Comparison of ENCODE assay signal across 16 cellular contexts in the genomic region with DNA sequence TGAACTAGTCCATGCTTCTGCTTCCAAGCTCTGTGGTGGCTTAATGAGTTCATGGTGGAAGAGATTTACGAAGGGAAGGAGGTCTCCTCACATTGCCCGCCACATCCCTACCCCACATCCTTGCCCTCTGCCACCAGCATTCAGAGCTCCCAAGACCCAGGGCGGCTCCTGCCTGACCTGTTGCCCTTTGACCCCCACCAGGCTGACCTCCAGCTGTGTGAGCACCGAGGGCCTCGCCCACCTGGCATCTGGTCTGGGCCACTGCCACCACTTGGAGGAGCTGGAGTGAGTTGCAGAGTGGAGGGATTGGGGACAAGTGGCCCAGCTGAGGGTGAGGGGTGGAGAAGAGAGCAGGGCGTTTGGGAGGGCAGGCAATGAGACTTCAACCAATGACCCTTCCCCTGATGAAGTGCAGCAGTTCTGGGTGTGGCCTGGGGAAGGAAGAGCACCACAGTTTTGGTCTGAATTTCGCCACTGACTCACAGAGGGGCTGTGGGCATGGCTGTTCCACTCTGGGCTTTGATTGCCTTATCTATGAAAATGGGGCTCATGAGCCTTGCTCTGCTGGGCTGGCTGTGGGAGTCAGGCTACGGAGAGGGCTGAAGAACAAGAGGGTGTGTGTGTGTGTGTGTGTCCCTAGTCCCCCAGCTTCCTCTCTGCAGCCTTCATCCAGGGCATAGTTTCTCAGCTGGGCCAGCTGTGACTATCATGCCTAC. TPM values are rescaled to one million over a fixed set of nuclear protein-coding genes. Genes with fewer than 3 reads are reported as not detected.
A peak's percentile ranks its signal among the peaks of the same experiment; 100 is the strongest.
DNase-seq lines count a peak whose midpoint lies in the region; ATAC-seq and TF ChIP-seq lines count a peak whose summit lies in the region.
"Had no signal": no experiment of that assay in that cellular context is flagged by ENCODE, and none has a peak within 500 bp of the region (broad histone marks: within the 10 kb centered on the region; RNA-seq: fewer than 3 reads in every experiment).

No MANE protein-coding gene starts in this region.

- H3K4me1 Mint-ChIP-seq in activated CD8-positive, alpha-beta T cell treated with anti-CD3 and anti-CD28 coated beads, Interleukin-2, amount 10 ng/mL, durations not matched to agents 7 days and 5 days (ENCODE audit: low read depth): peaks cover 37% of the 10 kb centered on the region
- peaks cover 26% of the 10 kb centered on the region for H3K4me1 Mint-ChIP-seq in memory B cell
- H3K4me1 Mint-ChIP-seq in H9: peaks cover 0 to 9% of the 10 kb centered on the region in 2 experiments; a peak in 1 of 4 replicates

- no peaks in the 10 kb centered on the region for H3K79me2 ChIP-seq in H9 (ENCODE audit: insufficient read depth, low read length)

- no peak overlapping the region for H2BK5ac ChIP-seq in H9 (ENCODE audit: insufficient read length, low read length)

- H3K23me2 ChIP-seq in H9 (ENCODE audit: insufficient read length, low read depth, low read length, poor library complexity, severe bottlenecking): no peaks in the 10 kb centered on the region

- no peak for ATAC-seq in activated CD8-positive, alpha-beta T cell treated with anti-CD3 and anti-CD28 coated beads, Interleukin-2, amount 10 ng/mL, durations not matched to agents 7 days and 5 days
- ATAC-seq in memory B cell (ENCODE audit: low read depth) (no peak), HG03565 (IDR thresholded peaks at IDR 0.05; ENCODE audit: unreplicated experiment) (no peak)
- ATAC-seq: right cardiac atrium, Right ventricle myocardium inferior had no signal

- no peak overlapping the region for H4K5ac ChIP-seq in H9 (ENCODE audit: insufficient read length, low read depth, low read length)

- no peaks in the 10 kb centered on the region for H3K79me1 ChIP-seq in H9 (ENCODE audit: insufficient read depth, low read depth, low read length, poor library complexity, severe bottlenecking)

- no CpG with 5 or more reads among the region's 8 CpGs for WGBS in H9 (ENCODE audit: extremely low coverage, insufficient read length, low lambda C conversion rate)

- H3K27ac Mint-ChIP-seq in activated CD8-positive, alpha-beta T cell treated with anti-CD3 and anti-CD28 coated beads, Interleukin-2, amount 10 ng/mL, durations not matched to agents 7 days and 5 days: peak overlapping the region; percentile 75
- H3K27ac Mint-ChIP-seq in memory B cell: peak overlapping the region; percentile 83
- no peak overlapping the region; a peak in 1 of 7 replicates for H3K27ac Mint-ChIP-seq in H9

- POLR2A ChIA-PET in activated CD8-positive, alpha-beta T cell treated with anti-CD3 and anti-CD28 coated beads, Interleukin-2, amount 10 ng/mL, durations not matched to agents 7 days and 5 days (lab: Charles Lee): interaction anchor here (0.5 to 1.1 kb wide), 2 partner anchors 39 to 62 kb away, joined by 3 read pairs; no protein-coding TSS in a partner anchor

- peak overlapping the region in 4 of 11 experiments; percentile 11 to 26 (median 15); a peak in 4 of 22 replicates for H3K27ac ChIP-seq in BLaER1 treated with 17β-estradiol and CSF1 and Interleukin-3, amounts not matched to agents 10 nM and 100 nM
- no peak overlapping the region for H3K27ac ChIP-seq in H9 (ENCODE audit: insufficient read length, low read depth, low read length)
- H3K27ac ChIP-seq: adrenal gland had no signal

- H3K9me3 Mint-ChIP-seq in activated CD8-positive, alpha-beta T cell treated with anti-CD3 and anti-CD28 coated beads, Interleukin-2, amount 10 ng/mL, durations not matched to agents 7 days and 5 days (ENCODE audit: insufficient read depth): no peaks in the 10 kb centered on the region
- H3K9me3 Mint-ChIP-seq in memory B cell: no peaks in the 10 kb centered on the region
- H3K9me3 Mint-ChIP-seq in H9: no peaks in the 10 kb centered on the region

- CTCF ChIA-PET in activated CD8-positive, alpha-beta T cell treated with anti-CD3 and anti-CD28 coated beads, Interleukin-2, amount 10 ng/mL, durations not matched to agents 7 days and 5 days (lab: Charles Lee): interaction anchor here (0.7 to 2.0 kb wide), 3 partner anchors 14 to 106 kb away, joined by 3 to 11 read pairs (median 4); a partner anchor contains a TSS

- no peak overlapping the region for H3K23ac ChIP-seq in H9 (ENCODE audit: insufficient read length, low read depth, low read length)

- peaks cover 0 to 100% (median 76%) of the 10 kb centered on the region in 11 experiments; a peak in 14 of 22 replicates for H4K20me1 ChIP-seq in BLaER1 treated with 17β-estradiol and CSF1 and Interleukin-3, amounts not matched to agents 10 nM and 100 nM
- no peaks in the 10 kb centered on the region for H4K20me1 ChIP-seq in H9 (ENCODE audit: control insufficient read depth, insufficient read depth, insufficient read length)

- no peak for DNase-seq in activated CD8-positive, alpha-beta T cell treated with anti-CD3 and anti-CD28 coated beads, Interleukin-2, amount 10 ng/mL, durations not matched to agents 7 days and 5 days
- DNase-seq in memory B cell (ENCODE audit: low spot score in 2 of 2): no peak
- DNase-seq in H9: no peak
- no peak for DNase-seq in activated effector memory CD4-positive, alpha-beta T cell treated with anti-CD3 and anti-CD28 coated beads, Interleukin-2, amount 50 U/mL, for 16 hours
- no peak for DNase-seq in medulla oblongata (ENCODE audit: extremely low spot score)
- DNase-seq: adrenal gland; NCI-H1092 treated with DMSO at 0.1 percent for 48 hours; NCI-H2171 treated with DMSO at 0.1 percent for 48 hours; right cardiac atrium; stimulated activated CD4-positive, alpha-beta T cell treated with anti-CD3 and anti-CD28 coated beads, Interleukin-2, amount 100 ng/mL, for 48 hours; stimulated activated CD8-positive, alpha-beta memory T cell treated with anti-CD3 and anti-CD28 coated beads, Interleukin-4, amount 100 ng/mL, for 48 hours; upper lobe of left lung had no signal

- peaks cover 75% of the 10 kb centered on the region for H3K36me3 Mint-ChIP-seq in activated CD8-positive, alpha-beta T cell treated with anti-CD3 and anti-CD28 coated beads, Interleukin-2, amount 10 ng/mL, durations not matched to agents 7 days and 5 days (ENCODE audit: low read depth)
- H3K36me3 Mint-ChIP-seq in memory B cell: peaks cover 42% of the 10 kb centered on the region
- H3K36me3 Mint-ChIP-seq in H9 (ENCODE audit: insufficient read depth in 1 of 3, low read depth in 3 of 3): no peaks in the 10 kb centered on the region

- H4K91ac ChIP-seq in H9 (ENCODE audit: insufficient read length, low read depth, low read length): no peak overlapping the region

- H4K8ac ChIP-seq in H9 (replicated peaks; ENCODE audit: insufficient read length, low read depth, low read length): no peak overlapping the region

- no peak overlapping the region for H3K56ac ChIP-seq in H9 (ENCODE audit: insufficient read length, low read depth, low read length)

- H3K4me2 ChIP-seq in BLaER1 treated with 17β-estradiol and CSF1 and Interleukin-3, amounts not matched to agents 10 nM and 100 nM: peak overlapping the region in 6 of 11 experiments; percentile 16 to 44 (median 28); a peak in 8 of 22 replicates
- H3K4me2 ChIP-seq in H9 (ENCODE audit: insufficient read depth, insufficient read length, low read length): no peak overlapping the region

- no peak overlapping the region; the same call in 1 of the 2 replicates for H3K14ac ChIP-seq in H9 (ENCODE audit: insufficient read depth, low read length)

- no peaks in the 10 kb centered on the region for H3K27me3 ChIP-seq in BLaER1 treated with 17β-estradiol and CSF1 and Interleukin-3, amounts not matched to agents 10 nM and 100 nM
- H3K27me3 ChIP-seq in H9 (ENCODE audit: insufficient read depth, low read length): no peaks in the 10 kb centered on the region
- H3K27me3 ChIP-seq: adrenal gland, upper lobe of left lung had no signal

- H3K36me3 ChIP-seq in BLaER1 treated with 17β-estradiol and CSF1 and Interleukin-3, amounts not matched to agents 10 nM and 100 nM: peaks cover 21 to 100% (median 98%) of the 10 kb centered on the region in 11 experiments
- H3K36me3 ChIP-seq: adrenal gland had no signal

- no peak overlapping the region for H3K9ac ChIP-seq in BLaER1 treated with 17β-estradiol and CSF1 and Interleukin-3, amounts not matched to agents 10 nM and 100 nM
- no peak overlapping the region for H3K9ac ChIP-seq in H9 (ENCODE audit: extremely low read depth, insufficient read length, low read length)

- no peak overlapping the region for H3T11ph ChIP-seq in H9 (ENCODE audit: low read length)

- no peak overlapping the region for H2BK12ac ChIP-seq in H9 (ENCODE audit: insufficient read length, low read depth, low read length)

- no peak for TF ChIP-seq CTCF in H9 (conservative IDR thresholded peaks at IDR 0.05)

- peak; percentile 14 for TF ChIP-seq POLR2A in GM19099 (IDR thresholded peaks at IDR 0.05; ENCODE audit: extremely low read depth, insufficient read length, low read depth)

- peaks cover 0 to 46% (median 20%) of the 10 kb centered on the region in 10 experiments; a peak in 16 of 20 replicates for H3K4me1 ChIP-seq in BLaER1 treated with 17β-estradiol and CSF1 and Interleukin-3, amounts not matched to agents 10 nM and 100 nM
- H3K4me1 ChIP-seq in H9 (ENCODE audit: insufficient read depth, low read length): no peaks in the 10 kb centered on the region
- H3K4me1 ChIP-seq: adrenal gland had no signal

- no peak overlapping the region for H2AK5ac ChIP-seq in H9 (ENCODE audit: insufficient read length, low read length)

- H3K4me3 Mint-ChIP-seq in activated CD8-positive, alpha-beta T cell treated with anti-CD3 and anti-CD28 coated beads, Interleukin-2, amount 10 ng/mL, durations not matched to agents 7 days and 5 days: no peak overlapping the region
- H3K4me3 Mint-ChIP-seq in memory B cell (no peak overlapping the region), H9 (no peak overlapping the region)

- H2BK120ac ChIP-seq in H9 (ENCODE audit: low read depth, low read length, poor library complexity, severe bottlenecking): no peak overlapping the region

- H3K27me3 Mint-ChIP-seq in activated CD8-positive, alpha-beta T cell treated with anti-CD3 and anti-CD28 coated beads, Interleukin-2, amount 10 ng/mL, durations not matched to agents 7 days and 5 days (ENCODE audit: low read depth): no peaks in the 10 kb centered on the region
- H3K27me3 Mint-ChIP-seq in memory B cell: no peaks in the 10 kb centered on the region
- H3K27me3 Mint-ChIP-seq in H9 (ENCODE audit: low read depth): peaks cover 9% of the 10 kb centered on the region

- H3K9me3 ChIP-seq in BLaER1 treated with 17β-estradiol and CSF1 and Interleukin-3, amounts not matched to agents 10 nM and 100 nM (replicated peaks in 1 of 11): no peaks in the 10 kb centered on the region
- no peaks in the 10 kb centered on the region for H3K9me3 ChIP-seq in H9 (ENCODE audit: control insufficient read depth, low read depth, low read length)
- H3K9me3 ChIP-seq: adrenal gland, upper lobe of left lung had no signal

- H2BK20ac ChIP-seq in H9 (ENCODE audit: low read depth, low read length, poor library complexity, severe bottlenecking): no peak overlapping the region

- H3K4me3 ChIP-seq in BLaER1 treated with 17β-estradiol and CSF1 and Interleukin-3, amounts not matched to agents 10 nM and 100 nM: no peak overlapping the region
- H3K4me3 ChIP-seq: adrenal gland, upper lobe of left lung had no signal

- H2AFZ ChIP-seq in H9 (ENCODE audit: low read length): no peak overlapping the region

- no peak overlapping the region for H2BK15ac ChIP-seq in H9 (ENCODE audit: low read depth, low read length)

- no peak overlapping the region for H3K18ac ChIP-seq in H9 (ENCODE audit: insufficient read length, low read depth, low read length)

- H3K4ac ChIP-seq in H9 (ENCODE audit: low read depth, low read length): no peak overlapping the region

RNA-seq across cellular contexts. Expression of a gene that starts 22.6 kb away (rescaled TPM):
- total RNA-seq in activated CD8-positive, alpha-beta T cell treated with anti-CD3 and anti-CD28 coated beads, Interleukin-2, amount 10 ng/mL, durations not matched to agents 7 days and 5 days: 10 to 100 TPM; 11.3 to 12.5 TPM
- total RNA-seq in H9 (2021): 8.0 and 8.1 TPM in 2 replicates

Comparison
In these comparisons a context has a peak if more than half of its experiments do, and no peak if none do; other contexts are left out.
1. H3K27ac Mint-ChIP-seq: peak in activated CD8-positive, alpha-beta T cell treated with anti-CD3 and anti-CD28 coated beads, Interleukin-2, amount 10 ng/mL, durations not matched to agents 7 days and 5 days (single experiment) and memory B cell (single experiment); none in H9 (0 of 3).